ENCODE assay signal across 28 cellular contexts in the genomic region with DNA sequence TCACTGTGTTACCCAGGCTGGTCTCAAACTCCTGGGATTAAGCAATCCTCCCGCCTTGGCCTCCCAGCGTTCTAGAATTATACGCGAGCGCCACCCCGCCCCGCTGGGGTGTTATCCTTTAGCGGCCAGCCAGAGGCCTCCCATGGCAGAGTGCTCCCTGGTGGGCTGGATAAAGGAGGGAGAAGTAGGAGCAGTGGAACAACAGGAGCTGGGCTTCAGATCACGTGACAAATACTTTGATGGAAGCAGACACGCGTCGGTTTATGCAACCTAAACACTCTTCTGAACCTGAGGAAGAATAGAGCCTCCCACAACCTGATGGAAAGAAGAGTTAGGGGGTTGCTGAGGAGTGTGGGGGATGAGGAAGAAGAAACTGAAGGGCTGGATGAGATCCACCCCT.
"Had no signal": no experiment of that assay in that cellular context is flagged by ENCODE, and none has a peak within 500 bp of the region (broad histone marks: within the 10 kb centered on the region; RNA-seq: fewer than 3 reads in every experiment).

No MANE protein-coding gene starts in this region.

- H3K4me3 Mint-ChIP-seq: immature natural killer cell; naive thymus-derived CD8-positive, alpha-beta T cell; nephron; neural crest cell; stimulated activated naive CD8-positive, alpha-beta T cell treated with anti-CD3 and anti-CD28 coated beads, Interleukin-15, Interleukin-2, amounts not matched to agents 100 ng/mL and 50 ng/mL, for 24 hours had no signal

- H3K27me3 ChIP-seq: left lung, right atrium auricular region, suprapubic skin, tibial artery, upper lobe of right lung had no signal

- H3K27ac Mint-ChIP-seq: immature natural killer cell; naive thymus-derived CD8-positive, alpha-beta T cell; nephron; progenitor cell of endocrine pancreas; stimulated activated naive CD8-positive, alpha-beta T cell treated with anti-CD3 and anti-CD28 coated beads, Interleukin-15, Interleukin-2, amounts not matched to agents 100 ng/mL and 50 ng/mL, for 24 hours had no signal

- H3K79me2 ChIP-seq: parathyroid adenoma had no signal

- H3K4me1 ChIP-seq: left lung, lower lobe of right lung, parathyroid adenoma, right atrium auricular region, suprapubic skin, tibial artery, upper lobe of right lung had no signal

- ATAC-seq: left colon; left lung; lower lobe of right lung; naive thymus-derived CD8-positive, alpha-beta T cell; sciatic nerve; upper lobe of right lung had no signal

- H3K9ac ChIP-seq: parathyroid adenoma had no signal

- H3K4me3 ChIP-seq: left lung, lower lobe of right lung, right atrium auricular region, skin epidermis, suprapubic skin, thoracic aorta, tibial artery, upper lobe of right lung had no signal

- H3K9me3 ChIP-seq: lower lobe of right lung, right atrium auricular region, suprapubic skin, thoracic aorta, upper lobe of right lung had no signal

- H3K36me3 ChIP-seq: left lung, lower lobe of right lung, right atrium auricular region, suprapubic skin, thoracic aorta, tibial artery, upper lobe of right lung had no signal

- H3K4me1 Mint-ChIP-seq: immature natural killer cell; naive thymus-derived CD8-positive, alpha-beta T cell; nephron; neural crest cell had no signal

- H3K27ac ChIP-seq: left lung, lower lobe of right lung, parathyroid adenoma, right atrium auricular region, suprapubic skin, thoracic aorta, tibial artery, upper lobe of right lung had no signal

- H3K27me3 Mint-ChIP-seq: naive thymus-derived CD8-positive, alpha-beta T cell; progenitor cell of endocrine pancreas; stimulated activated naive CD8-positive, alpha-beta T cell treated with anti-CD3 and anti-CD28 coated beads, Interleukin-15, Interleukin-2, amounts not matched to agents 100 ng/mL and 50 ng/mL, for 24 hours had no signal

- H2AFZ ChIP-seq: parathyroid adenoma had no signal

- DNase-seq: hypothalamus; immature natural killer cell; kidney; left colon; left lung; lower lobe of right lung; mammary epithelial cell; mesenchymal stem cell; naive thymus-derived CD8-positive, alpha-beta T cell; nucleus accumbens; stimulated activated CD4-positive, alpha-beta T cell treated with anti-CD3 and anti-CD28 coated beads, Interleukin-12 subunit alpha, Interleukin-12 subunit beta, amount 100 ng/mL, for 4 hours; stimulated activated CD4-positive, alpha-beta T cell treated with anti-CD3 and anti-CD28 coated beads, Interleukin-15, amount 100 ng/mL, for 24 hours; stimulated activated CD4-positive, alpha-beta T cell treated with anti-CD3 and anti-CD28 coated beads, Interleukin-2, amount 100 ng/mL, for 24 hours; stimulated activated CD4-positive, alpha-beta T cell treated with anti-CD3 and anti-CD28 coated beads, Interleukin-4, amount 100 ng/mL, for 1 hour; stimulated activated naive CD4-positive, alpha-beta T cell; tibial artery; trophoblast cell; upper lobe of right lung had no signal
